In genomic region chr10:68471063-68471585, GRCh38 we compare ENCODE assay signal across 8 cellular contexts. TPM values are rescaled to one million over a fixed set of nuclear protein-coding genes. Genes with fewer than 3 reads are reported as not detected.
DNase-seq lines count a peak whose midpoint lies in the region; ATAC-seq and TF ChIP-seq lines count a peak whose summit lies in the region.

No MANE protein-coding gene starts in this region.

- ATAC-seq in HG02840 (IDR thresholded peaks at IDR 0.05; ENCODE audit: low FRiP score, unreplicated experiment) (peak; percentile 8), HG02571 (IDR thresholded peaks at IDR 0.05; ENCODE audit: unreplicated experiment) (no peak)
- ATAC-seq in activated naive CD4-positive, alpha-beta T cell treated with anti-CD3 and anti-CD28 coated beads, Interleukin-2, amount 50 U/mL, for 72 hours = peak in 1 of 2 donors; percentile 28

- peak overlapping the region; percentile 99 to 100 for H3K4me3 Mint-ChIP-seq in CD14-positive monocyte

- no peaks in the 10 kb centered on the region for H3K36me3 ChIP-seq in urinary bladder (ENCODE audit: insufficient read depth)

- no peak overlapping the region for H3K27ac ChIP-seq in urinary bladder (ENCODE audit: low read depth)

- H3K36me3 Mint-ChIP-seq in CD14-positive monocyte = peaks cover 6 to 13% of the 10 kb centered on the region in 2 donors
- peaks cover 24 to 45% of the 10 kb centered on the region in 2 donors for H3K36me3 Mint-ChIP-seq in activated naive CD4-positive, alpha-beta T cell treated with anti-CD3 and anti-CD28 coated beads, Interleukin-2, amount 50 U/mL, for 72 hours

- no peak for TF ChIP-seq CTCF in CD14-positive monocyte (IDR thresholded peaks at IDR 0.05)

- H3K4me3 ChIP-seq in urinary bladder (ENCODE audit: low read depth, low read length) = peak overlapping the region; percentile 52

- H3K9me3 Mint-ChIP-seq in CD14-positive monocyte = no peaks in the 10 kb centered on the region
- no peaks in the 10 kb centered on the region for H3K9me3 Mint-ChIP-seq in activated naive CD4-positive, alpha-beta T cell treated with anti-CD3 and anti-CD28 coated beads, Interleukin-2, amount 50 U/mL, for 72 hours

- H3K4me1 Mint-ChIP-seq in CD14-positive monocyte = peaks cover 26% of the 10 kb centered on the region

- intact Hi-C loops in CD14-positive monocyte (cut with micrococcal nuclease) = no loop called here

- H3K27ac Mint-ChIP-seq in CD14-positive monocyte = peak overlapping the region in 1 of 7 donors; percentile 81
- H3K27ac Mint-ChIP-seq in activated naive CD4-positive, alpha-beta T cell treated with anti-CD3 and anti-CD28 coated beads, Interleukin-2, amount 50 U/mL, for 72 hours = peak overlapping the region; percentile 92 to 98

- under 1% methylated on average over 14 of the region's 14 CpGs for WGBS in urinary bladder

- no peaks in the 10 kb centered on the region for H3K4me1 ChIP-seq in urinary bladder (ENCODE audit: insufficient read depth)

- H3K27me3 Mint-ChIP-seq in CD14-positive monocyte (ENCODE audit: low read depth in 3 of 3) = peaks cover 0 to 3% (median 1%) of the 10 kb centered on the region in 3 donors

- no peak for DNase-seq in CD14-positive monocyte (ENCODE audit: low spot score)
- no peak for DNase-seq in activated naive CD4-positive, alpha-beta T cell treated with anti-CD3 and anti-CD28 coated beads, Interleukin-2, amount 50 U/mL, for 72 hours (ENCODE audit: low spot score in 2 of 2)
- peak; percentile 9 for DNase-seq in left kidney (ENCODE audit: low read depth, low spot score)
- DNase-seq in SIG-M5 (lab: John Stamatoyannopoulos, UW) = no peak
- no peak for DNase-seq in NOMO-1 treated with dmso at 0.1 percent for 144 hours (lab: John Stamatoyannopoulos, UW; ENCODE audit: unreplicated experiment)

RNA-seq across cellular contexts. Expression of gene DNA2, which starts 0.6 kb away (rescaled TPM):
- polyA plus RNA-seq in CD14-positive monocyte = under 1 TPM; 0.08 to 0.18 TPM
- 10 to 100 TPM; 45.3 to 69.6 TPM for total RNA-seq in activated naive CD4-positive, alpha-beta T cell treated with anti-CD3 and anti-CD28 coated beads, Interleukin-2, amount 50 U/mL, for 72 hours
- 16.8 TPM for total RNA-seq in urinary bladder
- polyA plus RNA-seq in urinary bladder = 1.1 TPM

RNA-seq across cellular contexts. Expression of gene SLC25A16, which starts 56.2 kb away (rescaled TPM):
- polyA plus RNA-seq in CD14-positive monocyte = 1 to 10 TPM; 7.0 to 9.6 TPM
- total RNA-seq in activated naive CD4-positive, alpha-beta T cell treated with anti-CD3 and anti-CD28 coated beads, Interleukin-2, amount 50 U/mL, for 72 hours = 10 to 100 TPM; 14.4 to 20.0 TPM
- 30.7 TPM for total RNA-seq in urinary bladder
- polyA plus RNA-seq in urinary bladder = 6.7 TPM
